ENCODE assay signal across 12 cellular contexts in genomic region chr21:42682661-42683060, GRCh38.
"Had no signal": no experiment of that assay in that cellular context is flagged by ENCODE, and none has a peak within 500 bp of the region (broad histone marks: within the 10 kb centered on the region; RNA-seq: fewer than 3 reads in every experiment).

No MANE protein-coding gene starts in this region.

- H3K4me3 Mint-ChIP-seq: naive B cell had no signal

- DNase-seq: activated CD4-positive, alpha-beta T cell treated with anti-CD3 and anti-CD28 coated beads for 1 hour; activated gamma-delta T cell treated with Interleukin-2 at 50 U/mL for 16 hours; adrenal gland; caudate nucleus; colonic mucosa; esophagus squamous epithelium; foreskin fibroblast; glutamatergic neuron; naive B cell; stimulated activated CD4-positive, alpha-beta T cell treated with anti-CD3 and anti-CD28 coated beads, Interleukin-4, amount 100 ng/mL, for 4 hours; T-helper 9 cell had no signal

- H3K9me3 Mint-ChIP-seq: naive B cell had no signal

- H3K36me3 ChIP-seq: adrenal gland, colonic mucosa, esophagus squamous epithelium had no signal

- H3K27ac Mint-ChIP-seq: naive B cell had no signal

- H3K9me3 ChIP-seq: adrenal gland, colonic mucosa, esophagus squamous epithelium had no signal

- H3K36me3 Mint-ChIP-seq: naive B cell had no signal

- H3K27ac ChIP-seq: adrenal gland, colonic mucosa, esophagus squamous epithelium, parathyroid adenoma had no signal
